Comparison of ENCODE assay signal across 9 cellular contexts in the genomic region with DNA sequence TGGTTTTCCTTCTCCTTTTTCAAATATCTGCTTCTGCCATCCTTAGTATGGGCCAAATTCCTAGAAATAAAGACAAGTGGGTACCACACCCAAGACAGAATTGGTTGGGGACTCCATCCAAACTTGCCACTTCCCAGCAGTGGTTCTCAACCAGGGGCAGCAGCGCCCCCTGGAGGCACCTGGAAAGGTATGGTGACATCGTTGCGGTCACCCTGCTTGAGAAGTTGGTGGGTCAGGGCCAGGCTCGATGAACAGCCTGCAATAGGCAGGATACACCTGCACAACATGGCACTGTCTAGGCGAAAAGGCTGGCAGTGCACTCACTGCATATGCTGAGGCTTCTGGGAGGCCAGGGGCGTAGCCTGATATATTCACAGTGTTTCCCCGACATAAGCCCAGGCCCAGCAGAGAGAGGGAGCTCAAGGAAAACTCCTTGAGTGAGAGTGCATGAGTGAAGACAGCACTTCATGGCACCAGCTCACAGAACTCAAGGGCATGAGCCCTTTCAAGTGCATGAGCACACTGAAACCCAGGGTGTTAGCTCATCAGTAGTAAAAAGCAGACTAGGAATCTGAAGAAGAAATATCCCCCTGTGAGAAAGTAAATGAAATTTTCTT. TPM values are rescaled to one million over a fixed set of nuclear protein-coding genes. Genes with fewer than 3 reads are reported as not detected.
DNase-seq lines count a peak whose midpoint lies in the region; ATAC-seq and TF ChIP-seq lines count a peak whose summit lies in the region.
"Had no signal": no experiment of that assay in that cellular context is flagged by ENCODE, and none has a peak within 500 bp of the region (broad histone marks: within the 10 kb centered on the region; RNA-seq: fewer than 3 reads in every experiment).

No MANE protein-coding gene starts in this region.

- TF ChIP-seq CTCF in LNCaP clone FGC (IDR thresholded peaks at IDR 0.05; ENCODE audit: control insufficient read depth, extremely low read depth, insufficient read depth): peak; percentile 45

- H3K36me3 Mint-ChIP-seq in activated naive CD4-positive, alpha-beta T cell treated with anti-CD3 and anti-CD28 coated beads, Interleukin-2, amount 50 U/mL, for 72 hours: peaks cover 0 to 7% of the 10 kb centered on the region in 2 donors

- no peak overlapping the region for H3K4me3 ChIP-seq in LNCaP clone FGC (ENCODE audit: low read depth, low read length)

- peak; percentile 49 to 57 for ATAC-seq in activated naive CD4-positive, alpha-beta T cell treated with anti-CD3 and anti-CD28 coated beads, Interleukin-2, amount 50 U/mL, for 72 hours
- peak; percentile 54 for ATAC-seq in stimulated activated naive CD8-positive, alpha-beta T cell treated with anti-CD3 and anti-CD28 coated beads, Interleukin-15, Interleukin-2, amounts not matched to agents 100 U/mL and 50 U/mL, for 24 hours

- H3K9me3 Mint-ChIP-seq in activated naive CD4-positive, alpha-beta T cell treated with anti-CD3 and anti-CD28 coated beads, Interleukin-2, amount 50 U/mL, for 72 hours: peaks cover 5% of the 10 kb centered on the region in 2 donors
- H3K9me3 Mint-ChIP-seq: central memory CD8-positive, alpha-beta T cell had no signal

- H3K27ac Mint-ChIP-seq in activated naive CD4-positive, alpha-beta T cell treated with anti-CD3 and anti-CD28 coated beads, Interleukin-2, amount 50 U/mL, for 72 hours: no peak overlapping the region

- DNase-seq in activated T-cell treated with anti-CD3 and anti-CD28 coated beads for 48 hours (ENCODE audit: low read depth) (peak; percentile 37), activated T-cell treated with anti-CD3 and anti-CD28 coated beads for 4 hours (no peak), LNCaP clone FGC (ENCODE audit: low read depth) (no peak), inferior parietal cortex (ENCODE audit: extremely low spot score) (peak; percentile 68), foreskin melanocyte (no peak), 8988T (no peak)
- DNase-seq in activated naive CD4-positive, alpha-beta T cell treated with anti-CD3 and anti-CD28 coated beads, Interleukin-2, amount 50 U/mL, for 72 hours (ENCODE audit: low spot score in 2 of 2): peak in 1 of 2 donors; percentile 69
- DNase-seq in stimulated activated naive CD8-positive, alpha-beta T cell treated with anti-CD3 and anti-CD28 coated beads, Interleukin-15, Interleukin-2, amounts not matched to agents 100 U/mL and 50 U/mL, for 24 hours: peak; percentile 71

RNA-seq across cellular contexts. Expression of gene CMC2, which starts 57.7 kb away (rescaled TPM):
- total RNA-seq in activated naive CD4-positive, alpha-beta T cell treated with anti-CD3 and anti-CD28 coated beads, Interleukin-2, amount 50 U/mL, for 72 hours: 100 to 1,000 TPM; 107 to 144 TPM

RNA-seq across cellular contexts. Expression of gene CENPN, which starts 58.0 kb away (rescaled TPM):
- 10 to 100 TPM; 41.7 to 57.9 TPM for total RNA-seq in activated naive CD4-positive, alpha-beta T cell treated with anti-CD3 and anti-CD28 coated beads, Interleukin-2, amount 50 U/mL, for 72 hours

Comparison
In these comparisons a context has a peak if more than half of its experiments do, and no peak if none do; other contexts are left out.
1. DNase-seq: peak in activated T-cell treated with anti-CD3 and anti-CD28 coated beads for 48 hours (single experiment), inferior parietal cortex (single experiment) and stimulated activated naive CD8-positive, alpha-beta T cell treated with anti-CD3 and anti-CD28 coated beads, Interleukin-15, Interleukin-2, amounts not matched to agents 100 U/mL and 50 U/mL, for 24 hours (single experiment); none in activated T-cell treated with anti-CD3 and anti-CD28 coated beads for 4 hours (single experiment), LNCaP clone FGC (single experiment), foreskin melanocyte (single experiment) and 8988T (single experiment).